Comparison of ENCODE assay signal across 8 cellular contexts in the genomic region with DNA sequence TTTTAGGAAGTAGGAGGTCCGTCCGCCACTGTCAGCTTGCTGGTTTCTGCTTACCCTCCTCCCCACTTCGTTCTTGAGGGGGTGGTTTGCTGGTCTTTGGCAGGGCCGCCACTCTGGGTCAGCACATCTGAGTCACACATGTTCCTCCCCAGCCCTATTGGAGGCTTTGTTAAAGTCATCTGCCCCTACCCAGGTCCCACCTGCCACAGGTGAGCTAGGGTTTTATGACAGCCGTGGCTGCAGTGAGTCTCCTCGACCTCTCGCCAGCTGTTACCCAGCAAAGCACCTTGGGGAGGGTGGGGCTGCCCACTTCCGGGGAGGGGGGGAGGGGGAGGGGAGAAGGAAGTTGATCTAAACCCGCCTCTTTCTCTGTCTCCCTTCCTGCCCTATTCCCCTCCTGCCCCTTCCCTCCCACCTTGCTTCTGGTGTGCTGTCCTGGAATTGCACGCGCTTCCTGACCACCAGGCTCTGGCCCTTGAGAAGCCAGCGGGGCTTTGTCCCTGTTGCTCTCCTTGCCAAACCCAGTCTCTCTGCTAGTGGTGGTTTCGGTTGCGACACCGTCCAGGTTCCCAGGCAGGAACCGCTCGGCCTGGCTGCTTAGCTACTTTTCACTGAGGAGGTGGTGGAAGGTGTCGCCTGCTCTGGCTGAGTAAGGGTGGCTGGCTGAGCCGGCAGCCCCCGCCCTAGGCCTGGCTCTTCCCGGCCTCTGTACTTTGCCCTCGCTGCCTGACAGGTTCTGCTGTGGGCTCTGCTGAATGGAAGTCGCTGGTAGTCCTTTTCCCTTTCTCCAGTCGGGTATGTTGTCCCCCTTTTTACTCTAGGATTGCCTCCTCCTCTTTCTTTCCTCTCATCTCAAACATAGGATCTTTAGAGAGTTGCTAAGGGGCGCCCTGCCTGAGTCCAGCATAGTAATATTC. TPM values are rescaled to one million over a fixed set of nuclear protein-coding genes. Genes with fewer than 3 reads are reported as not detected.
DNase-seq lines count a peak whose midpoint lies in the region; ATAC-seq, FAIRE-seq and TF ChIP-seq lines count a peak whose summit lies in the region.

No MANE protein-coding gene starts in this region.

- H3K9me3 ChIP-seq in NT2/D1 (ENCODE audit: insufficient read depth, low read length), result 0 out of 2 replicates have a peak, but pooled peaks cover 3% of the 10 kb centered on the region
- H3K9me3 ChIP-seq in gastroesophageal sphincter, result no peaks in the 10 kb centered on the region
- no peaks in the 10 kb centered on the region for H3K9me3 ChIP-seq in upper lobe of right lung

- intact Hi-C loops in posterior vena cava (cut with DNase I), result no loop called here
- intact Hi-C loops in upper lobe of right lung (cut with DNase I), result no loop called here

- no peak for TF ChIP-seq POLR2A in gastroesophageal sphincter (IDR thresholded peaks at IDR 0.05)

- H3K36me3 ChIP-seq in NT2/D1 (ENCODE audit: insufficient read depth, insufficient read length, low read length) (peaks cover 28% of the 10 kb centered on the region), gastroesophageal sphincter (no peaks in the 10 kb centered on the region), upper lobe of right lung (peaks cover 5% of the 10 kb centered on the region)

- H3K27ac ChIP-seq in gastroesophageal sphincter (peak overlapping the region in 3 of 4 donors; percentile 43 to 67 (median 49)), upper lobe of right lung (peak overlapping the region; percentile 79)

- peak; percentile 84 for FAIRE-seq in GM18507 (lab: Jason Lieb, UNC)

- no peak for TF ChIP-seq CTCF in gastroesophageal sphincter (IDR thresholded peaks at IDR 0.05)
- TF ChIP-seq CTCF in upper lobe of right lung (IDR thresholded peaks at IDR 0.05), result no peak

- peak; percentile 69 for ATAC-seq in HG03066 (IDR thresholded peaks at IDR 0.05; ENCODE audit: low read depth, unreplicated experiment)
- ATAC-seq in gastroesophageal sphincter, result peak; percentile 67
- ATAC-seq in upper lobe of right lung, result peak; percentile 86

- TF ChIP-seq EP300 in gastroesophageal sphincter (IDR thresholded peaks at IDR 0.05), result no peak

- WGBS in gastroesophageal sphincter (ENCODE audit: low coverage in 1 of 2), 2 donors, result 23 to 41% methylated on average over 7 to 9 of the region's 25 CpGs

- H3K4me1 ChIP-seq in NT2/D1 (ENCODE audit: insufficient read depth, insufficient read length) (peaks cover 25% of the 10 kb centered on the region), gastroesophageal sphincter (peaks cover 0 to 73% (median 26%) of the 10 kb centered on the region in 3 donors), upper lobe of right lung (peaks cover 44% of the 10 kb centered on the region)

- H3K27me3 ChIP-seq in NT2/D1 (ENCODE audit: insufficient read depth, insufficient read length) (no peaks in the 10 kb centered on the region), gastroesophageal sphincter (no peaks in the 10 kb centered on the region), upper lobe of right lung (no peaks in the 10 kb centered on the region)

- DNase-seq in GM18507 (ENCODE audit: extremely low spot score, insufficient read length, low read depth) (peak; percentile 64), NT2/D1 (ENCODE audit: low read depth, low spot score) (no peak), posterior vena cava (ENCODE audit: low spot score) (peak; percentile 89), upper lobe of right lung (peak; percentile 90), NCI-H2081 treated with DMSO at 0.1 percent for 48 hours (lab: John Stamatoyannopoulos, UW) (no peak)
- DNase-seq in activated T-helper 1 cell treated with anti-CD3 and anti-CD28 coated beads, Interleukin-2, amount 50 U/mL, for 16 hours (ENCODE audit: low read depth in 1 of 2, low spot score in 1 of 2), result peak; percentile 48 to 55

- H3K4me3 ChIP-seq in NT2/D1 (ENCODE audit: insufficient read length, low read depth) (no peak overlapping the region), gastroesophageal sphincter (peak overlapping the region in 1 of 2 donors; percentile 41), upper lobe of right lung (peak overlapping the region; percentile 45)

- H3K9ac ChIP-seq in NT2/D1 (ENCODE audit: insufficient read length, low read depth), result peak overlapping the region; percentile 65

RNA-seq across cellular contexts. Expression of a gene that starts 28.5 kb away (rescaled TPM):
- under 1 TPM in 3 of 4 donors, not detected in 1; 0.16 to 0.74 (median 0.58) TPM for total RNA-seq in gastroesophageal sphincter
- 1 to 10 TPM in 1 of 2 donors, under 1 TPM in 1; 0.95 to 2.7 TPM for total RNA-seq in posterior vena cava
- 0.69 TPM for total RNA-seq in upper lobe of right lung

RNA-seq across cellular contexts. Expression of a gene that starts 49.5 kb away (rescaled TPM):
- total RNA-seq in gastroesophageal sphincter (10 to 100 TPM; 17.4 to 42.5 (median 23.8) TPM), posterior vena cava (10 to 100 TPM; 20.5 to 24.5 TPM), upper lobe of right lung (40.7 TPM)

RNA-seq across cellular contexts. Expression of a gene that starts 50.4 kb away (rescaled TPM):
- 10 to 100 TPM in 1 of 4 donors, 1 to 10 TPM in 3; 3.8 to 12.5 (median 8.5) TPM for total RNA-seq in gastroesophageal sphincter
- 10 to 100 TPM; 10.3 to 11.3 TPM for total RNA-seq in posterior vena cava
- total RNA-seq in upper lobe of right lung, result 15.7 TPM

Comparison
In these comparisons a context has a peak if more than half of its experiments do, and no peak if none do; other contexts are left out.
1. DNase-seq: peak in GM18507 (single experiment), activated T-helper 1 cell treated with anti-CD3 and anti-CD28 coated beads, Interleukin-2, amount 50 U/mL, for 16 hours (2 of 2), posterior vena cava (single experiment) and upper lobe of right lung (single experiment); none in NT2/D1 (single experiment) and NCI-H2081 treated with DMSO at 0.1 percent for 48 hours (single experiment).
2. Peak in every context shown above with its lines, with median percentiles within 50 percentile points of each other: ATAC-seq.